In genomic region chr6:26032387-26033131, GRCh38 we compare ENCODE assay signal across 8 cellular contexts. TPM values are rescaled to one million over a fixed set of nuclear protein-coding genes. Genes with fewer than 3 reads are reported as not detected.
A peak's percentile ranks its signal among the peaks of the same experiment; 100 is the strongest.
DNase-seq lines count a peak whose midpoint lies in the region; ATAC-seq and TF ChIP-seq lines count a peak whose summit lies in the region.

No MANE protein-coding gene starts in this region.

- POLR2A ChIA-PET in Caco-2 (lab: Charles Lee) = interaction anchor here (0.6 to 4.6 kb wide), 30 partner anchors 10 to 1834 kb away, joined by 3 to 91 read pairs (median 6); a partner anchor contains a TSS

- no peaks in the 10 kb centered on the region for H3K9me3 ChIP-seq in Caco-2

- no peaks in the 10 kb centered on the region for H3K27me3 Mint-ChIP-seq in Caco-2 (ENCODE audit: insufficient read depth, unreplicated experiment)
- H3K27me3 Mint-ChIP-seq in naive B cell = no peaks in the 10 kb centered on the region

- peaks cover 57% of the 10 kb centered on the region for H3K36me3 Mint-ChIP-seq in Caco-2 (ENCODE audit: insufficient read depth, unreplicated experiment)
- H3K36me3 Mint-ChIP-seq in naive B cell = no peaks in the 10 kb centered on the region

- TF ChIP-seq CTCF in Caco-2 (IDR thresholded peaks at IDR 0.05; ENCODE audit: insufficient read depth in 1 of 2, low read depth in 1 of 2, low read length in 1 of 2, severe bottlenecking in 1 of 2, unreplicated experiment in 1 of 2) = no peak

- peak overlapping the region; percentile 87 for H3K4me3 Mint-ChIP-seq in Caco-2 (ENCODE audit: unreplicated experiment)
- H3K4me3 Mint-ChIP-seq in naive B cell = peak overlapping the region; percentile 85 to 100 (median 96)

- no TSS peak for BruUV-seq in Caco-2 (replicated peaks; lab: Mats Ljungman, UMichigan)

- H3K4me1 Mint-ChIP-seq in Caco-2 (ENCODE audit: low read depth, unreplicated experiment) (peaks cover 44% of the 10 kb centered on the region), naive B cell (peaks cover 19 to 36% (median 30%) of the 10 kb centered on the region in 3 donors)

- intact Hi-C loops in Caco-2 (cut with micrococcal nuclease; ENCODE audit: unreplicated experiment) = loop anchor here (1.0 to 2.0 kb wide), 3 partner anchors 23 to 124 kb away; a partner anchor contains a TSS

- H3K27me3 ChIP-seq in Caco-2 (replicated peaks; ENCODE audit: control insufficient read depth, insufficient read depth, low read length) = no peaks in the 10 kb centered on the region

- CTCF ChIA-PET in Caco-2 (lab: Charles Lee) = interaction anchor here (0.7 to 1.8 kb wide), 3 partner anchors 10 to 40 kb away, joined by 3 to 5 read pairs (median 4); a partner anchor contains a TSS

- peak overlapping the region; percentile 77 for H3K27ac ChIP-seq in epithelial cell of prostate

- H3K4me3 ChIP-seq in Caco-2 (ENCODE audit: low read depth, low read length) = peak overlapping the region; percentile 49

- DNase-seq in Caco-2 (peak in 1 of 2 experiments; percentile 37), HS-5 (ENCODE audit: low read depth) (peak; percentile 46), UCSD-AML1 (lab: John Stamatoyannopoulos, UW; ENCODE audit: unreplicated experiment) (peak; percentile 42), epithelial cell of prostate (ENCODE audit: low read depth, low spot score) (no peak), naive B cell (peak; percentile 44), NCI-H2196 (lab: John Stamatoyannopoulos, UW; ENCODE audit: unreplicated experiment) (no peak), DMS114 treated with DMSO at 0.1 percent for 48 hours (lab: John Stamatoyannopoulos, UW; ENCODE audit: unreplicated experiment) (no peak)

- H3K9me3 Mint-ChIP-seq in Caco-2 (ENCODE audit: unreplicated experiment) (no peaks in the 10 kb centered on the region), naive B cell (peaks cover 0 to 16% (median 7%) of the 10 kb centered on the region in 7 donors)

- peak overlapping the region; percentile 100 for H3K27ac Mint-ChIP-seq in Caco-2 (ENCODE audit: unreplicated experiment)
- peak overlapping the region; percentile 92 to 98 (median 96) for H3K27ac Mint-ChIP-seq in naive B cell

- H3K36me3 ChIP-seq in Caco-2 (ENCODE audit: control insufficient read depth, insufficient read depth, low read length) = no peaks in the 10 kb centered on the region

- ATAC-seq in naive B cell (ENCODE audit: low read depth in 2 of 2) (peak; percentile 19 to 21), GM21528 (IDR thresholded peaks at IDR 0.05; ENCODE audit: low FRiP score, unreplicated experiment) (no peak)

- H3K4me1 ChIP-seq in Caco-2 = peaks cover 7% of the 10 kb centered on the region

RNA-seq across cellular contexts. Expression of gene HFE, which starts 54.7 kb away (rescaled TPM):
- 5.7 and 7.4 TPM in 2 replicates for total RNA-seq in Caco-2 (2022)
- polyA plus RNA-seq in naive B cell (ENCODE audit: low read depth in 6 of 6) = 1 to 10 TPM in 4 of 6 donors, under 1 TPM in 1, not detected in 1; 0.47 to 3.3 (median 2.9) TPM

Comparison
In these comparisons a context has a peak if more than half of its experiments do, and no peak if none do; other contexts are left out.
1. DNase-seq: peak in HS-5 (single experiment), UCSD-AML1 (single experiment) and naive B cell (single experiment); none in epithelial cell of prostate (single experiment), NCI-H2196 (single experiment) and DMS114 treated with DMSO at 0.1 percent for 48 hours (single experiment).